ENCODE assay signal across 1 cellular context in the genomic region with DNA sequence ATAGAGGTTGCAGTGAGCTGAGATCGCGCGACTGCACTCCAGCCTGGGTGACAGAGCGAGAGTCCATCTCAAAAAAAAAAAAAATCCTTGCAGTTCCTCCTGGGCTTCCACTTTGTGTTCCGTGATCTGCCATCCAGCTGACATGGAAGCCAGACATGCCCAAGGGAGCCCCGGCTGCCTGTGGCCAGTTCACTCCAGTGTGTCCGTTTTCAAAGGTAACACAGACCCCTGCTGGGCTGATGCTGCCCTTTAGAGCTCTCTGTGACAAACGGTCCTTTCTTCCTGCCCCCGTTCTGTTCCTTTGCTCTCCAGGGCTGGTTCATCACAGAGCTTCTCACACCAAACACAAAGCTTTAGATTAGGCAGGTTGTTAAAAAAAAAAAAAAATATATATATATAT.
TF ChIP-seq lines count a peak whose summit lies in the region.

No MANE protein-coding gene starts in this region.

TF ChIP-seq in K562, 482 proteins besides CTCF, POLR2A, EP300 and RAD21 (continued from another document):
- TF ChIP-seq, protein P1, sequence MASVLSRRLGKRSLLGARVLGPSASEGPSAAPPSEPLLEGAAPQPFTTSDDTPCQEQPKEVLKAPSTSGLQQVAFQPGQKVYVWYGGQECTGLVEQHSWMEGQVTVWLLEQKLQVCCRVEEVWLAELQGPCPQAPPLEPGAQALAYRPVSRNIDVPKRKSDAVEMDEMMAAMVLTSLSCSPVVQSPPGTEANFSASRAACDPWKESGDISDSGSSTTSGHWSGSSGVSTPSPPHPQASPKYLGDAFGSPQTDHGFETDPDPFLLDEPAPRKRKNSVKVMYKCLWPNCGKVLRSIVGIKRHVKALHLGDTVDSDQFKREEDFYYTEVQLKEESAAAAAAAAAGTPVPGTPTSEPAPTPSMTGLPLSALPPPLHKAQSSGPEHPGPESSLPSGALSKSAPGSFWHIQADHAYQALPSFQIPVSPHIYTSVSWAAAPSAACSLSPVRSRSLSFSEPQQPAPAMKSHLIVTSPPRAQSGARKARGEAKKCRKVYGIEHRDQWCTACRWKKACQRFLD (CRISPR knock-in tag; IDR thresholded peaks at IDR 0.05) = no peak
- no peak for TF ChIP-seq ZNF217 (CRISPR knock-in tag; IDR thresholded peaks at IDR 0.05)
- TF ChIP-seq, protein P2, sequence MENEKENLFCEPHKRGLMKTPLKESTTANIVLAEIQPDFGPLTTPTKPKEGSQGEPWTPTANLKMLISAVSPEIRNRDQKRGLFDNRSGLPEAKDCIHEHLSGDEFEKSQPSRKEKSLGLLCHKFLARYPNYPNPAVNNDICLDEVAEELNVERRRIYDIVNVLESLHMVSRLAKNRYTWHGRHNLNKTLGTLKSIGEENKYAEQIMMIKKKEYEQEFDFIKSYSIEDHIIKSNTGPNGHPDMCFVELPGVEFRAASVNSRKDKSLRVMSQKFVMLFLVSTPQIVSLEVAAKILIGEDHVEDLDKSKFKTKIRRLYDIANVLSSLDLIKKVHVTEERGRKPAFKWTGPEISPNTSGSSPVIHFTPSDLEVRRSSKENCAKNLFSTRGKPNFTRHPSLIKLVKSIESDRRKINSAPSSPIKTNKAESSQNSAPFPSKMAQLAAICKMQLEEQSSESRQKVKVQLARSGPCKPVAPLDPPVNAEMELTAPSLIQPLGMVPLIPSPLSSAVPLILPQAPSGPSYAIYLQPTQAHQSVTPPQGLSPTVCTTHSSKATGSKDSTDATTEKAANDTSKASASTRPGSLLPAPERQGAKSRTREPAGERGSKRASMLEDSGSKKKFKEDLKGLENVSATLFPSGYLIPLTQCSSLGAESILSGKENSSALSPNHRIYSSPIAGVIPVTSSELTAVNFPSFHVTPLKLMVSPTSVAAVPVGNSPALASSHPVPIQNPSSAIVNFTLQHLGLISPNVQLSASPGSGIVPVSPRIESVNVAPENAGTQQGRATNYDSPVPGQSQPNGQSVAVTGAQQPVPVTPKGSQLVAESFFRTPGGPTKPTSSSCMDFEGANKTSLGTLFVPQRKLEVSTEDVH (IDR thresholded peaks at IDR 0.05; ENCODE audit: low read depth, partially characterized antibody) = no peak
- no peak for TF ChIP-seq MYC (IDR thresholded peaks at IDR 0.05; ENCODE audit: low read depth, low read length)
- TF ChIP-seq MYC (CRISPR knock-in tag; IDR thresholded peaks at IDR 0.05; ENCODE audit: borderline replicate concordance, low read depth) = no peak
- TF ChIP-seq, protein P3, sequence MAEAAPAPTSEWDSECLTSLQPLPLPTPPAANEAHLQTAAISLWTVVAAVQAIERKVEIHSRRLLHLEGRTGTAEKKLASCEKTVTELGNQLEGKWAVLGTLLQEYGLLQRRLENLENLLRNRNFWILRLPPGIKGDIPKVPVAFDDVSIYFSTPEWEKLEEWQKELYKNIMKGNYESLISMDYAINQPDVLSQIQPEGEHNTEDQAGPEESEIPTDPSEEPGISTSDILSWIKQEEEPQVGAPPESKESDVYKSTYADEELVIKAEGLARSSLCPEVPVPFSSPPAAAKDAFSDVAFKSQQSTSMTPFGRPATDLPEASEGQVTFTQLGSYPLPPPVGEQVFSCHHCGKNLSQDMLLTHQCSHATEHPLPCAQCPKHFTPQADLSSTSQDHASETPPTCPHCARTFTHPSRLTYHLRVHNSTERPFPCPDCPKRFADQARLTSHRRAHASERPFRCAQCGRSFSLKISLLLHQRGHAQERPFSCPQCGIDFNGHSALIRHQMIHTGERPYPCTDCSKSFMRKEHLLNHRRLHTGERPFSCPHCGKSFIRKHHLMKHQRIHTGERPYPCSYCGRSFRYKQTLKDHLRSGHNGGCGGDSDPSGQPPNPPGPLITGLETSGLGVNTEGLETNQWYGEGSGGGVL (CRISPR knock-in tag; IDR thresholded peaks at IDR 0.05) = no peak
- no peak for TF ChIP-seq MAZ (CRISPR knock-in tag; conservative IDR thresholded peaks at IDR 0.05 in 1 of 2, IDR thresholded peaks at IDR 0.05 in 1 of 2)
- no peak for TF ChIP-seq ZNF77 (CRISPR knock-in tag; IDR thresholded peaks at IDR 0.05)
- TF ChIP-seq, protein P4, sequence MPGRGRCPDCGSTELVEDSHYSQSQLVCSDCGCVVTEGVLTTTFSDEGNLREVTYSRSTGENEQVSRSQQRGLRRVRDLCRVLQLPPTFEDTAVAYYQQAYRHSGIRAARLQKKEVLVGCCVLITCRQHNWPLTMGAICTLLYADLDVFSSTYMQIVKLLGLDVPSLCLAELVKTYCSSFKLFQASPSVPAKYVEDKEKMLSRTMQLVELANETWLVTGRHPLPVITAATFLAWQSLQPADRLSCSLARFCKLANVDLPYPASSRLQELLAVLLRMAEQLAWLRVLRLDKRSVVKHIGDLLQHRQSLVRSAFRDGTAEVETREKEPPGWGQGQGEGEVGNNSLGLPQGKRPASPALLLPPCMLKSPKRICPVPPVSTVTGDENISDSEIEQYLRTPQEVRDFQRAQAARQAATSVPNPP (IDR thresholded peaks at IDR 0.05; ENCODE audit: borderline replicate concordance, insufficient read depth, insufficient read length) = no peak
- TF ChIP-seq SREBF2 (CRISPR knock-in tag; IDR thresholded peaks at IDR 0.05) = no peak
- no peak for TF ChIP-seq RBM25 (IDR thresholded peaks at IDR 0.05; ENCODE audit: low read depth, low read length, severe bottlenecking)
- TF ChIP-seq SMC3 (conservative IDR thresholded peaks at IDR 0.05; ENCODE audit: insufficient read depth, low read depth, low read length) = no peak
- no peak for TF ChIP-seq SRSF1 (IDR thresholded peaks at IDR 0.05; ENCODE audit: low read depth, low read length)
- no peak for TF ChIP-seq ARNT (IDR thresholded peaks at IDR 0.05)
